Comparison of ENCODE assay signal across 9 cellular contexts in the genomic region with DNA sequence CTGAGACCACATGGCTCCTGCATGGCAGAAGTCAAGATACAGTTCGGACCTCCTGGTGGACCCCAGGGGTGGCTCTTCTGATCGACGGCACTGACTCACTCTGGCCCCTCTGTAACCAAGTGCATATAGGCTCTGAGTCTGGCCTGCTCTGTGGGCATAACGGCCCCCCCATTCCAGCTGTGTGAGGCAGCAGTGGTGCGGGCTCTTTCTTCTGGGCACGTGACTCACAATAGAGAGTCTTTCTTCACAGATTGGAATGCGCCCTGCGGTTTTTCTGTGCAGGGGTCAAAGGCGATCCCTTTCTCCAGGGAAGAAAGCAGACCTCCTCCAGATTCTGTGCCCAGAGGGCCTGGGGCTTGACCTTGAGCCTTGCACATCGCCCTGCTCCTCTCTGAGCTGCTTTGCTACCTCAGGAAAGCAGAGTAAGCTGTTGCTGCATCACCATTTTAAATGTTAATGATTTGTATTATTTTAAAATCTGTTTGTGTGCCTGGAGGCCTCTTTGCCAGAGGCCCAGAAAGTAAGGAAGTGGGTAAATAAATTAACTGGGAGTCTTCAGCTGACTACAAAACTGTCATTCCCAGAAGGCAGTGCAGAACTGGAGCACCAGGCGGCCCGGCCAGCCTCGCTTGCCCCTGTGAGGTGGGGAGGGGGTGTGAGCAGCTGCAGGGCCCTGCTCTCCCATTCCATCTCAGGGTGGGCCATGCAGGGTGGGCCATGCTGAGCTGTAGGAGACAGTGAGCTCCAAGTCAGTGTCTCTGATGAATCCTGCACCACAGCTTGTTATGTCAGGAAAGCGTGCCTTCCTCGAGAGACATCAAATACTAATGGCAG.
DNase-seq lines count a peak whose midpoint lies in the region; ATAC-seq, FAIRE-seq and TF ChIP-seq lines count a peak whose summit lies in the region.
"Had no signal": no experiment of that assay in that cellular context is flagged by ENCODE, and none has a peak within 500 bp of the region (broad histone marks: within the 10 kb centered on the region; RNA-seq: fewer than 3 reads in every experiment).

No MANE protein-coding gene starts in this region.

- no peaks in the 10 kb centered on the region for H3K36me3 ChIP-seq in bronchial epithelial cell (ENCODE audit: control insufficient read depth, insufficient read depth, low read length)

- TF ChIP-seq CTCF in bronchial epithelial cell (IDR thresholded peaks at IDR 0.05; ENCODE audit: insufficient read depth, low read length, severe bottlenecking), result no peak

- no peaks in the 10 kb centered on the region for H3K36me3 Mint-ChIP-seq in stimulated activated memory B cell treated with anti-CD40 and anti-IgM and Interleukin-4, amounts not matched to agents 10 μg/mL and 1 μg/mL and 100 μg/mL, for 72 hours
- peaks cover 2% of the 10 kb centered on the region for H3K36me3 Mint-ChIP-seq in T-helper 17 cell (ENCODE audit: low read depth)

- DNase-seq in EH (ENCODE audit: low read depth) (peak; percentile 90), bronchial epithelial cell (ENCODE audit: low read depth) (peak; percentile 56), medulla oblongata (ENCODE audit: extremely low spot score) (peak; percentile 64), T-helper 17 cell (no peak)
- no peak for DNase-seq in central memory CD4-positive, alpha-beta T cell
- no peak for DNase-seq in stimulated activated CD4-positive, alpha-beta T cell treated with anti-CD3 and anti-CD28 coated beads, Interleukin-2, amount 100 ng/mL, for 24 hours

- H3K4me3 ChIP-seq in bronchial epithelial cell (ENCODE audit: low read depth, low read length), result no peak overlapping the region

- H3K4me1 Mint-ChIP-seq in stimulated activated memory B cell treated with anti-CD40 and anti-IgM and Interleukin-4, amounts not matched to agents 10 μg/mL and 1 μg/mL and 100 μg/mL, for 72 hours, result peaks cover 12% of the 10 kb centered on the region
- peaks cover 9% of the 10 kb centered on the region for H3K4me1 Mint-ChIP-seq in T-helper 17 cell

- H3K4me3 Mint-ChIP-seq in stimulated activated memory B cell treated with anti-CD40 and anti-IgM and Interleukin-4, amounts not matched to agents 10 μg/mL and 1 μg/mL and 100 μg/mL, for 72 hours, result no peak overlapping the region
- H3K4me3 Mint-ChIP-seq in T-helper 17 cell, result no peak overlapping the region
- H3K4me3 Mint-ChIP-seq: dendritic cell treated with granulocyte-macrophage colony-stimulating factor and Interleukin-4, amounts not matched to agents 40 ng/mL and 50 ng/mL, for 4 days had no signal

- no peaks in the 10 kb centered on the region for H3K27me3 Mint-ChIP-seq in stimulated activated memory B cell treated with anti-CD40 and anti-IgM and Interleukin-4, amounts not matched to agents 10 μg/mL and 1 μg/mL and 100 μg/mL, for 72 hours
- H3K27me3 Mint-ChIP-seq in T-helper 17 cell, result peaks cover 54% of the 10 kb centered on the region

- no peak overlapping the region for H3K27ac Mint-ChIP-seq in stimulated activated memory B cell treated with anti-CD40 and anti-IgM and Interleukin-4, amounts not matched to agents 10 μg/mL and 1 μg/mL and 100 μg/mL, for 72 hours
- H3K27ac Mint-ChIP-seq in T-helper 17 cell, result no peak overlapping the region
- H3K27ac Mint-ChIP-seq: dendritic cell treated with granulocyte-macrophage colony-stimulating factor and Interleukin-4, amounts not matched to agents 40 ng/mL and 50 ng/mL, for 4 days had no signal

- FAIRE-seq in bronchial epithelial cell (lab: Jason Lieb, UNC), result no peak

- H3K27me3 ChIP-seq in bronchial epithelial cell (ENCODE audit: control insufficient read depth, insufficient read depth, low read length), result no peaks in the 10 kb centered on the region

- peaks cover 3% of the 10 kb centered on the region for H3K9me3 ChIP-seq in T-helper 17 cell (ENCODE audit: control insufficient read depth, low read length, poor library complexity, severe bottlenecking)

- H3K9me3 Mint-ChIP-seq in stimulated activated memory B cell treated with anti-CD40 and anti-IgM and Interleukin-4, amounts not matched to agents 10 μg/mL and 1 μg/mL and 100 μg/mL, for 72 hours, result no peaks in the 10 kb centered on the region

- peak; percentile 18 for ATAC-seq in HG03442 (IDR thresholded peaks at IDR 0.05; ENCODE audit: unreplicated experiment)
- no peak for ATAC-seq in stimulated activated memory B cell treated with anti-CD40 and anti-IgM and Interleukin-4, amounts not matched to agents 10 μg/mL and 1 μg/mL and 100 μg/mL, for 72 hours
- no peak for ATAC-seq in T-helper 17 cell

Comparison
In these comparisons a context has a peak if more than half of its experiments do, and no peak if none do; other contexts are left out.
1. DNase-seq: peak in EH (single experiment), bronchial epithelial cell (single experiment) and medulla oblongata (single experiment); none in T-helper 17 cell (0 of 3), central memory CD4-positive, alpha-beta T cell (single experiment) and stimulated activated CD4-positive, alpha-beta T cell treated with anti-CD3 and anti-CD28 coated beads, Interleukin-2, amount 100 ng/mL, for 24 hours (0 of 2).